15 cellular contexts compared by ENCODE assay signal in the genomic region with DNA sequence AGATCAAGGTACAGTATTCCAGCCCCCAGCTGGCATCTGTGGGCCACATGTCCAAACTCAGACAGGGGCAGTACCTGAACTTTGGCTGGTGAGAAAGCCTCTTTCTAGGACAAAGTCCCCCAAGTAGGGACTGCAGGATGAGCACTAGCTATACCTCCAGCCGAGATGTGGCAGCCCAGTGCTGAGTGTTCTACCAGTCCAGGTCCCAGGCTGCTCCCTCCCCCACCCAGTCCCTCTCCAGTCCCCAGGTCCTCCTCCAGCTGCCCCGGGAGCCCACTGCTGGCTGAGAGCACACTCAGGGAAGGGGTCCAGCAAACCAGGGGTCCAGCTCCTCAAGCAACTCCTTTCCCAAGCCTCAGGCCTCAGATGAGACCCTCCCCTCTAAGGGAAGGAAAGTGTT. TPM values are rescaled to one million over a fixed set of nuclear protein-coding genes. Genes with fewer than 3 reads are reported as not detected.
DNase-seq lines count a peak whose midpoint lies in the region; ATAC-seq and TF ChIP-seq lines count a peak whose summit lies in the region.
"Had no signal": no experiment of that assay in that cellular context is flagged by ENCODE, and none has a peak within 500 bp of the region (broad histone marks: within the 10 kb centered on the region; RNA-seq: fewer than 3 reads in every experiment).

No MANE protein-coding gene starts in this region.

- H3K4me3 ChIP-seq in breast epithelium: no peak overlapping the region
- H3K4me3 ChIP-seq in WI38 (ENCODE audit: low read depth, low read length): peak overlapping the region; percentile 94; the same call in 1 of the 2 replicates

- peaks cover 0 to 4% of the 10 kb centered on the region in 2 donors for H3K4me1 ChIP-seq in breast epithelium

- ATAC-seq in omental fat pad (ENCODE audit: low FRiP score): no peak
- ATAC-seq in GM21447 (IDR thresholded peaks at IDR 0.05; ENCODE audit: unreplicated experiment): no peak
- ATAC-seq: esophagus mucosa had no signal

- intact Hi-C loops in MCF 10A (cut with micrococcal nuclease): loop anchor here (2.0 kb wide), 1 partner anchor 51 kb away; a partner anchor contains a TSS
- intact Hi-C loops in breast epithelium (cut with DNase I; ENCODE audit: low total_unique reads): no loop called here

- CTCF ChIA-PET in MCF 10A (lab: Yijun Ruan, JAX): interaction anchor here (0.7 to 3.4 kb wide), 5 partner anchors 13 to 35 kb away, joined by 3 to 22 read pairs (median 12); a partner anchor contains a TSS

- no TSS peak for BruUV-seq in MCF 10A (replicated peaks; lab: Mats Ljungman, UMichigan)

- H3K27ac Mint-ChIP-seq in MCF 10A (ENCODE audit: low read depth, unreplicated experiment) (peak overlapping the region; percentile 85), immature natural killer cell (no peak overlapping the region), type B pancreatic cell (no peak overlapping the region)

- H3K4me1 Mint-ChIP-seq in MCF 10A (ENCODE audit: insufficient read depth, unreplicated experiment) (peaks cover 10% of the 10 kb centered on the region), immature natural killer cell (peaks cover 25 to 27% of the 10 kb centered on the region in 2 donors), type B pancreatic cell (ENCODE audit: unreplicated experiment) (peaks cover 15% of the 10 kb centered on the region)

- POLR2A ChIA-PET in MCF 10A (lab: Yijun Ruan, JAX): interaction anchor here (0.7 to 4.1 kb wide), 8 partner anchors 11 to 193 kb away, joined by 4 to 93 read pairs (median 32); a partner anchor contains a TSS

- H3K9me3 Mint-ChIP-seq in MCF 10A (ENCODE audit: unreplicated experiment) (no peaks in the 10 kb centered on the region), immature natural killer cell (no peaks in the 10 kb centered on the region), type B pancreatic cell (no peaks in the 10 kb centered on the region)

- no peak for TF ChIP-seq POLR2A in breast epithelium (IDR thresholded peaks at IDR 0.05)

- no peak for TF ChIP-seq CTCF in MCF 10A (IDR thresholded peaks at IDR 0.05; ENCODE audit: unreplicated experiment)
- TF ChIP-seq CTCF in breast epithelium (IDR thresholded peaks at IDR 0.05): no peak
- TF ChIP-seq CTCF in WI38 (IDR thresholded peaks at IDR 0.05; ENCODE audit: low read depth, low read length): no peak
- TF ChIP-seq CTCF in type B pancreatic cell (conservative IDR thresholded peaks at IDR 0.05): no peak
- TF ChIP-seq CTCF in omental fat pad (IDR thresholded peaks at IDR 0.05): no peak

- DNase-seq in MCF 10A (ENCODE audit: unreplicated experiment): no peak
- DNase-seq in breast epithelium (ENCODE audit: low spot score in 2 of 2): no peak
- DNase-seq in immature natural killer cell: no peak
- no peak for DNase-seq in type B pancreatic cell (ENCODE audit: extremely low spot score, unreplicated experiment)
- DNase-seq in omental fat pad (ENCODE audit: low spot score): no peak
- DNase-seq in GM19238 (ENCODE audit: insufficient read length, low spot score): no peak
- DNase-seq: KG1, NCI-H2171 treated with DMSO at 0.1 percent for 48 hours, SHP77 had no signal

- H3K36me3 ChIP-seq in breast epithelium: no peaks in the 10 kb centered on the region

- no peaks in the 10 kb centered on the region for H3K27me3 ChIP-seq in breast epithelium

- H3K27ac ChIP-seq in breast epithelium: no peak overlapping the region

- no peaks in the 10 kb centered on the region for H3K9me3 ChIP-seq in breast epithelium

- H3K27me3 Mint-ChIP-seq in MCF 10A (ENCODE audit: insufficient read depth, unreplicated experiment) (no peaks in the 10 kb centered on the region), immature natural killer cell (ENCODE audit: low read depth in 3 of 3) (no peaks in the 10 kb centered on the region), type B pancreatic cell (no peaks in the 10 kb centered on the region)

- peaks cover 37% of the 10 kb centered on the region for H3K36me3 Mint-ChIP-seq in MCF 10A (ENCODE audit: insufficient read depth, unreplicated experiment)
- H3K36me3 Mint-ChIP-seq in immature natural killer cell: peaks cover 0 to 4% (median 0%) of the 10 kb centered on the region in 3 donors
- peaks cover 7% of the 10 kb centered on the region for H3K36me3 Mint-ChIP-seq in type B pancreatic cell

- H3K4me3 Mint-ChIP-seq in MCF 10A (ENCODE audit: unreplicated experiment) (peak overlapping the region; percentile 84), immature natural killer cell (peak overlapping the region in 3 of 5 donors; percentile 15 to 91 (median 86)), type B pancreatic cell (peak overlapping the region; percentile 88)

RNA-seq across cellular contexts. Expression of a gene that starts 1.5 kb away (rescaled TPM):
- total RNA-seq in MCF 10A (2022) (47.4 and 63.3 TPM in 2 replicates), breast epithelium (10 to 100 TPM; 12.6 to 21.6 (median 16.0) TPM), type B pancreatic cell (ENCODE audit: low replicate concordance) (19.7 and 35.6 TPM in 2 replicates), omental fat pad (10 to 100 TPM in 3 of 4 donors, 1 to 10 TPM in 1; 9.9 to 17.8 (median 14.6) TPM)
- polyA plus RNA-seq in immature natural killer cell: 1 to 10 TPM; 2.2 to 7.8 (median 5.1) TPM

RNA-seq across cellular contexts. Expression of a gene that starts 12.2 kb away (rescaled TPM):
- total RNA-seq in MCF 10A (2022) (not detected in 2 replicates), breast epithelium (not detected), type B pancreatic cell (ENCODE audit: low replicate concordance) (not detected in 2 replicates), omental fat pad (not detected)
- polyA plus RNA-seq in immature natural killer cell: not detected
- total RNA-seq: esophagus mucosa, kidney epithelial cell, posterior vena cava, ureter had no signal

RNA-seq across cellular contexts. Expression of a gene that starts 24.3 kb away (rescaled TPM):
- 383 and 413 TPM in 2 replicates for total RNA-seq in MCF 10A (2022)
- total RNA-seq in breast epithelium: 100 to 1,000 TPM; 163 to 230 (median 180) TPM
- polyA plus RNA-seq in immature natural killer cell: 100 to 1,000 TPM; 189 to 544 (median 231) TPM
- 273 and 324 TPM in 2 replicates for total RNA-seq in type B pancreatic cell (ENCODE audit: low replicate concordance)
- total RNA-seq in omental fat pad: 100 to 1,000 TPM; 207 to 282 (median 254) TPM

RNA-seq across cellular contexts. Expression of a gene that starts 28.9 kb away (rescaled TPM):
- total RNA-seq in MCF 10A (2022): 17.6 and 21.5 TPM in 2 replicates
- total RNA-seq in breast epithelium: 1 to 10 TPM in 2 of 3 donors, under 1 TPM in 1; 0.88 to 1.3 (median 1.1) TPM
- under 1 TPM in 2 of 3 donors, not detected in 1; 0.46 to 0.48 TPM for polyA plus RNA-seq in immature natural killer cell
- total RNA-seq in type B pancreatic cell (ENCODE audit: low replicate concordance): 9.8 and 10.2 TPM in 2 replicates
- 1 to 10 TPM in 2 of 4 donors, under 1 TPM in 2; 0.48 to 2.2 (median 1.1) TPM for total RNA-seq in omental fat pad

RNA-seq across cellular contexts. Expression of a gene that starts 38.6 kb away (rescaled TPM):
- 44.2 and 60.5 TPM in 2 replicates for total RNA-seq in MCF 10A (2022)
- total RNA-seq in breast epithelium: 10 to 100 TPM in 2 of 3 donors, under 1 TPM in 1; 0.48 to 18.6 (median 12.5) TPM
- not detected for polyA plus RNA-seq in immature natural killer cell
- 17.6 and 32.3 TPM in 2 replicates for total RNA-seq in type B pancreatic cell (ENCODE audit: low replicate concordance)
- total RNA-seq in omental fat pad: 1 to 10 TPM in 3 of 4 donors, under 1 TPM in 1; 0.31 to 2.2 (median 1.9) TPM
